Comparison of ENCODE assay signal across 16 cellular contexts in the genomic region with DNA sequence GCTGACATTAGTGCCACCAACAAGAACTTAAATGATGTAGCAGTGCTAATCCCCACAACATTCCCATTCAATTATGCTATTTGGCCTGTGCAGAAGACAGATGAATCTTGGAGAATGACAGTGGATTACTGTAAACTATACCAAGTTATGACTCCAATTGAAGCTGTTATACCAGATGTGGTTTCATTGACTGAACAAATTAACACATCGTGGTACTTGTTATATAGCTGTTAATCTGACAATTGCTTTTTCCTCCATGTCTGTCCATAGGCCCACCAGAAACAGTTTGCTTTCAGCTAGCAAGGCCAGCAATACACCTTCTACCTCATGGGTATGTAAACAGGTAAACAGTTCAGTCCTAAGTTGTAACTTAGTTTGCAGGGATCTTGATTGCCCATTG.
A peak's percentile ranks its signal among the peaks of the same experiment; 100 is the strongest.
DNase-seq lines count a peak whose midpoint lies in the region; ATAC-seq and TF ChIP-seq lines count a peak whose summit lies in the region.
"Had no signal": no experiment of that assay in that cellular context is flagged by ENCODE, and none has a peak within 500 bp of the region (broad histone marks: within the 10 kb centered on the region; RNA-seq: fewer than 3 reads in every experiment).

No MANE protein-coding gene starts in this region.

- H3K4me1 ChIP-seq in DND-41 (ENCODE audit: insufficient read depth, low read length), result peaks cover 29% of the 10 kb centered on the region

- H3K27me3 ChIP-seq in DND-41 (ENCODE audit: insufficient read depth, low read length, poor library complexity), result no peaks in the 10 kb centered on the region
- H3K27me3 ChIP-seq: BLaER1 had no signal

- no peak overlapping the region for H3K4me3 ChIP-seq in DND-41 (ENCODE audit: low read depth in 1 of 2, low read length in 2 of 2)
- H3K4me3 ChIP-seq: BLaER1, GM12878, GM23338 had no signal

- peaks cover 14% of the 10 kb centered on the region for H3K9me3 ChIP-seq in DND-41 (ENCODE audit: insufficient read depth, low read length, severe bottlenecking)

- peaks cover 2% of the 10 kb centered on the region for H3K36me3 Mint-ChIP-seq in central memory CD8-positive, alpha-beta T cell (ENCODE audit: insufficient read depth)
- peaks cover 6 to 21% (median 13%) of the 10 kb centered on the region in 3 donors for H3K36me3 Mint-ChIP-seq in immature natural killer cell
- peaks cover 3% of the 10 kb centered on the region for H3K36me3 Mint-ChIP-seq in stimulated activated effector memory CD8-positive, alpha-beta T cell treated with anti-CD3 and anti-CD28 coated beads, Interleukin-12 subunit alpha, Interleukin-12 subunit beta, amount 100 ng/mL, for 72 hours
- H3K36me3 Mint-ChIP-seq: CD14-positive monocyte had no signal

- no peaks in the 10 kb centered on the region for H3K79me2 ChIP-seq in DND-41 (ENCODE audit: insufficient read depth, low read length)

- no peak overlapping the region; the same call in 1 of the 2 replicates for H3K4me2 ChIP-seq in DND-41 (ENCODE audit: insufficient read depth, low read length)
- H3K4me2 ChIP-seq: BLaER1, GM23338 had no signal

- H3K36me3 ChIP-seq in DND-41 (ENCODE audit: insufficient read depth, low read length), result no peaks in the 10 kb centered on the region
- H3K36me3 ChIP-seq: BLaER1 had no signal

- DNase-seq in DND-41 (no peak), immature natural killer cell (peak; percentile 48 to 55 (median 48))
- DNase-seq in central memory CD8-positive, alpha-beta T cell (ENCODE audit: low spot score in 2 of 2), result no peak
- DNase-seq in stimulated activated effector memory CD8-positive, alpha-beta T cell treated with anti-CD3 and anti-CD28 coated beads, Interleukin-12 subunit alpha, Interleukin-12 subunit beta, amount 100 ng/mL, for 72 hours (ENCODE audit: low spot score in 2 of 2), result no peak
- DNase-seq in activated CD4-positive, alpha-beta T cell treated with anti-CD3 and anti-CD28 coated beads for 1 hour, result no peak
- DNase-seq: 8988T, DMS79 treated with DMSO at 0.1 percent for 48 hours, EL, HCEC 1CT had no signal

- H3K27ac ChIP-seq in DND-41 (ENCODE audit: low read length), result peak overlapping the region; percentile 76
- H3K27ac ChIP-seq: BLaER1, HL-60 had no signal

- peaks cover 7% of the 10 kb centered on the region for H3K9me3 Mint-ChIP-seq in central memory CD8-positive, alpha-beta T cell
- H3K9me3 Mint-ChIP-seq in immature natural killer cell, result peaks cover 0 to 2% (median under 1%) of the 10 kb centered on the region in 6 donors
- H3K9me3 Mint-ChIP-seq in stimulated activated effector memory CD8-positive, alpha-beta T cell treated with anti-CD3 and anti-CD28 coated beads, Interleukin-12 subunit alpha, Interleukin-12 subunit beta, amount 100 ng/mL, for 72 hours, result peaks cover 6% of the 10 kb centered on the region

- TF ChIP-seq CTCF in DND-41 (IDR thresholded peaks at IDR 0.05; ENCODE audit: borderline replicate concordance, extremely low read depth, low read length, poor library complexity, severe bottlenecking), result no peak

- no peak overlapping the region for H3K4me3 Mint-ChIP-seq in central memory CD8-positive, alpha-beta T cell
- H3K4me3 Mint-ChIP-seq in immature natural killer cell, result peak overlapping the region; percentile 68 to 75 (median 73)
- no peak overlapping the region for H3K4me3 Mint-ChIP-seq in stimulated activated effector memory CD8-positive, alpha-beta T cell treated with anti-CD3 and anti-CD28 coated beads, Interleukin-12 subunit alpha, Interleukin-12 subunit beta, amount 100 ng/mL, for 72 hours
- H3K4me3 Mint-ChIP-seq: CD14-positive monocyte, GM23338 had no signal

- H3K4me1 Mint-ChIP-seq in central memory CD8-positive, alpha-beta T cell, result peaks cover 33% of the 10 kb centered on the region
- H3K4me1 Mint-ChIP-seq in immature natural killer cell, result peaks cover 71 to 91% of the 10 kb centered on the region in 2 donors
- H3K4me1 Mint-ChIP-seq in stimulated activated effector memory CD8-positive, alpha-beta T cell treated with anti-CD3 and anti-CD28 coated beads, Interleukin-12 subunit alpha, Interleukin-12 subunit beta, amount 100 ng/mL, for 72 hours, result peaks cover 23% of the 10 kb centered on the region
- H3K4me1 Mint-ChIP-seq: CD14-positive monocyte, GM23338 had no signal

- H3K9ac ChIP-seq in DND-41 (ENCODE audit: low read depth, low read length), result no peak overlapping the region
- H3K9ac ChIP-seq: BLaER1 had no signal

- peak overlapping the region; percentile 34; the same call in 1 of the 2 replicates for H2AFZ ChIP-seq in DND-41 (ENCODE audit: low read depth, low read length)
- H2AFZ ChIP-seq: GM23338 had no signal

- H4K20me1 ChIP-seq in DND-41 (ENCODE audit: insufficient read depth, low read length), result no peaks in the 10 kb centered on the region
- H4K20me1 ChIP-seq: BLaER1 had no signal

- H3K27ac Mint-ChIP-seq in central memory CD8-positive, alpha-beta T cell (ENCODE audit: low read depth), result peak overlapping the region; percentile 84
- peak overlapping the region; percentile 89 to 97 (median 93) for H3K27ac Mint-ChIP-seq in immature natural killer cell
- H3K27ac Mint-ChIP-seq in stimulated activated effector memory CD8-positive, alpha-beta T cell treated with anti-CD3 and anti-CD28 coated beads, Interleukin-12 subunit alpha, Interleukin-12 subunit beta, amount 100 ng/mL, for 72 hours, result no peak overlapping the region
- H3K27ac Mint-ChIP-seq: CD14-positive monocyte, GM23338 had no signal

- no peaks in the 10 kb centered on the region for H3K27me3 Mint-ChIP-seq in central memory CD8-positive, alpha-beta T cell
- H3K27me3 Mint-ChIP-seq in immature natural killer cell (ENCODE audit: low read depth in 3 of 3), result peaks cover 0 to 9% (median 3%) of the 10 kb centered on the region in 3 donors

- no peak for ATAC-seq in DND-41 (ENCODE audit: insufficient read depth, low read depth)
- peak; percentile 59 for ATAC-seq in central memory CD8-positive, alpha-beta T cell (replicated peaks; ENCODE audit: extremely low read depth, poor library complexity, severe bottlenecking)
- ATAC-seq in stimulated activated effector memory CD8-positive, alpha-beta T cell treated with anti-CD3 and anti-CD28 coated beads, Interleukin-12 subunit alpha, Interleukin-12 subunit beta, amount 100 ng/mL, for 72 hours, result peak; percentile 56
- no peak for ATAC-seq in GM18498 (IDR thresholded peaks at IDR 0.05; ENCODE audit: unreplicated experiment)
- no peak for ATAC-seq in HG03039 (IDR thresholded peaks at IDR 0.05; ENCODE audit: unreplicated experiment)
- ATAC-seq: GM12878, GM23338 had no signal

Comparison
In these comparisons a context has a peak if more than half of its experiments do, and no peak if none do; other contexts are left out.
1. ATAC-seq: peak in central memory CD8-positive, alpha-beta T cell (single experiment) and stimulated activated effector memory CD8-positive, alpha-beta T cell treated with anti-CD3 and anti-CD28 coated beads, Interleukin-12 subunit alpha, Interleukin-12 subunit beta, amount 100 ng/mL, for 72 hours (single experiment); none in DND-41 (single experiment), GM18498 (single experiment) and HG03039 (single experiment).
2. DNase-seq: peak in immature natural killer cell (3 of 3); none in DND-41 (single experiment), central memory CD8-positive, alpha-beta T cell (0 of 2), stimulated activated effector memory CD8-positive, alpha-beta T cell treated with anti-CD3 and anti-CD28 coated beads, Interleukin-12 subunit alpha, Interleukin-12 subunit beta, amount 100 ng/mL, for 72 hours (0 of 2) and activated CD4-positive, alpha-beta T cell treated with anti-CD3 and anti-CD28 coated beads for 1 hour (single experiment).
3. H3K4me3 Mint-ChIP-seq: peak in immature natural killer cell (5 of 5); none in central memory CD8-positive, alpha-beta T cell (single experiment) and stimulated activated effector memory CD8-positive, alpha-beta T cell treated with anti-CD3 and anti-CD28 coated beads, Interleukin-12 subunit alpha, Interleukin-12 subunit beta, amount 100 ng/mL, for 72 hours (single experiment).